ENCODE assay signal across 27 cellular contexts in the genomic region with DNA sequence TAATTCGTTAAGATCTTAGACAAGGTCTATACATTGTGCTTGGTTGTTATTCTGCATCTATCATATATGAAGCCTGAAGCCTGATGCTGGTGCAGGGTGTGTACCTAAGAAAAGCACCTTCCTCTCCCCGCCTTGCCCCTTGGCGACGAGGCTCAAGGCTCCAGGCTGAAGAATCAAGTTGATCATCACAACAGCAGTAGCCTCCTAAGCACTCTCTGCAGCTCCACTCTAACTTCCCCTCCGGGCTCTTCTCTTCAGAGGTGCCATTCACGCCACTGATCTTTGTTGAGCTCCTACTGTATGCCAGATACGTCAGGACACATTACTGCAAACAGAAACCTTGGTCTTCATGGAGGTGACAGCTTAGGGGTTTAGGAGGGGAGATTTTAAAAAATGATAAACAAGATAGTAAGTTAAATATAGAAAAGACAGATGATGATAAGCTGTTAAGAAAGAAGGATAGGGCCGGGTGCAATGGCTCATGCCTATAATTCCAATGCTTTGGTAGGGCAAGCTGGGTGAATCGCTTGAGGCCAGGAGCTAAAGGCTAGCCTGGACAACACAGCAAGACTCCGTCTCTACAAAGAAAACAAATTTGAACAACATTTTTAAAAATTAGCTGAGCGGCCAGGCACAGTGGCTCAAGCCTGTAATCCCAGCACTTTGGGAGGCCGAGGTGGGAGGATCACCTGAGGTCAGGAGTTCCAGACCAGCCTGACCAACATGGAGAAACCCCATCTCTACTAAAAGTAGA. TPM values are rescaled to one million over a fixed set of nuclear protein-coding genes. Genes with fewer than 3 reads are reported as not detected.
A peak's percentile ranks its signal among the peaks of the same experiment; 100 is the strongest.
DNase-seq lines count a peak whose midpoint lies in the region; ATAC-seq and TF ChIP-seq lines count a peak whose summit lies in the region.
"Had no signal": no experiment of that assay in that cellular context is flagged by ENCODE, and none has a peak within 500 bp of the region (broad histone marks: within the 10 kb centered on the region; RNA-seq: fewer than 3 reads in every experiment).

No MANE protein-coding gene starts in this region.

- H3K4me1 Mint-ChIP-seq in CD4-positive, alpha-beta T cell (ENCODE audit: low read depth): peaks cover 21% of the 10 kb centered on the region
- H3K4me1 Mint-ChIP-seq: H9 had no signal

- H3K27me3 Mint-ChIP-seq in CD4-positive, alpha-beta T cell: no peaks in the 10 kb centered on the region
- H3K27me3 Mint-ChIP-seq: activated naive CD8-positive, alpha-beta T cell; activated T-helper 17 cell treated with anti-CD3 and anti-CD28 coated beads, Interleukin-2, amount 50 U/mL, for 72 hours; CD4-positive, CD25-positive, alpha-beta regulatory T cell; T-cell had no signal

- H3K27ac Mint-ChIP-seq in CD4-positive, alpha-beta T cell: no peak overlapping the region
- H3K27ac Mint-ChIP-seq: activated naive CD8-positive, alpha-beta T cell; activated T-helper 17 cell treated with anti-CD3 and anti-CD28 coated beads, Interleukin-2, amount 50 U/mL, for 72 hours; CD4-positive, CD25-positive, alpha-beta regulatory T cell had no signal

- DNase-seq in activated effector memory CD4-positive, alpha-beta T cell treated with anti-CD3 and anti-CD28 coated beads, Interleukin-2, amount 50 U/mL, for 16 hours: peak; percentile 17
- no peak for DNase-seq in activated effector memory CD4-positive, alpha-beta T cell treated with Interleukin-2 at 50 U/mL for 16 hours
- DNase-seq in RWPE2 (ENCODE audit: low spot score): peak; percentile 57
- peak; percentile 1 to 12 for DNase-seq in left colon
- peak; percentile 19 for DNase-seq in stimulated activated CD8-positive, alpha-beta memory T cell treated with anti-CD3 and anti-CD28 coated beads, Interleukin-4, amount 100 ng/mL, for 48 hours
- DNase-seq in CD4-positive, alpha-beta T cell: no peak
- no peak for DNase-seq in NCI-H526 (lab: John Stamatoyannopoulos, UW)
- DNase-seq: activated CD4-positive, CD25-positive, alpha-beta regulatory T cell; aorta; CD4-positive, CD25-positive, alpha-beta regulatory T cell; effector memory CD4-positive, alpha-beta T cell; erythroblast; glutamatergic neuron; H9; left ventricle myocardium inferior; mesenchymal stem cell; NCI-H1092 treated with DMSO at 0.1 percent for 48 hours; NCI-H1694 treated with DMSO at 0.1 percent for 48 hours; RPMI8226; spleen; stomach; T-cell; thyroid gland had no signal

- no peak overlapping the region for H3K4me3 ChIP-seq in RWPE2 (ENCODE audit: severe bottlenecking)
- H3K4me3 ChIP-seq: left ventricle myocardium inferior, SJSA1, spleen, stomach, thyroid gland had no signal

- no peaks in the 10 kb centered on the region for H3K4me1 ChIP-seq in RWPE2 (ENCODE audit: insufficient read depth, poor library complexity, severe bottlenecking)
- H3K4me1 ChIP-seq: left ventricle myocardium inferior, SJSA1, stomach, thyroid gland had no signal

- no peaks in the 10 kb centered on the region for H3K27me3 ChIP-seq in RWPE2 (ENCODE audit: insufficient read depth, poor library complexity, severe bottlenecking)
- H3K27me3 ChIP-seq in CD4-positive, alpha-beta T cell (ENCODE audit: control insufficient read depth, insufficient read depth, low read length): no peaks in the 10 kb centered on the region
- H3K27me3 ChIP-seq: SJSA1, spleen, stomach, thyroid gland had no signal

- ATAC-seq in RWPE2 (ENCODE audit: low read depth) (no peak), left colon (no peak), GM18858 (IDR thresholded peaks at IDR 0.05; ENCODE audit: unreplicated experiment) (no peak)
- ATAC-seq in CD4-positive, alpha-beta T cell (ENCODE audit: poor library complexity): no peak
- ATAC-seq: activated T-helper 17 cell treated with anti-CD3 and anti-CD28 coated beads, Interleukin-2, amount 50 U/mL, for 72 hours; T-cell had no signal

- H3K9me3 Mint-ChIP-seq in CD4-positive, alpha-beta T cell: no peaks in the 10 kb centered on the region
- H3K9me3 Mint-ChIP-seq: activated T-helper 17 cell treated with anti-CD3 and anti-CD28 coated beads, Interleukin-2, amount 50 U/mL, for 72 hours; CD4-positive, CD25-positive, alpha-beta regulatory T cell; T-cell had no signal

- TF ChIP-seq CTCF in RWPE2 (IDR thresholded peaks at IDR 0.05; ENCODE audit: poor library complexity, severe bottlenecking): no peak
- no peak for TF ChIP-seq CTCF in CD4-positive, alpha-beta T cell (IDR thresholded peaks at IDR 0.05)

- CTCF ChIA-PET in CD4-positive, alpha-beta T cell (lab: Charles Lee): no interaction called here

- H3K9me3 ChIP-seq in RWPE2 (ENCODE audit: severe bottlenecking): no peaks in the 10 kb centered on the region
- no peaks in the 10 kb centered on the region for H3K9me3 ChIP-seq in CD4-positive, alpha-beta T cell (ENCODE audit: control insufficient read depth, low read length)
- H3K9me3 ChIP-seq: left ventricle myocardium inferior, SJSA1, spleen, stomach, thyroid gland had no signal

- no peak overlapping the region for H3K27ac ChIP-seq in RWPE2 (ENCODE audit: poor library complexity, severe bottlenecking)
- H3K27ac ChIP-seq in CD4-positive, alpha-beta T cell (ENCODE audit: low read depth, low read length): no peak overlapping the region
- H3K27ac ChIP-seq: left ventricle myocardium inferior, SJSA1, stomach, thyroid gland had no signal

- no peaks in the 10 kb centered on the region for H3K36me3 Mint-ChIP-seq in CD4-positive, alpha-beta T cell (ENCODE audit: low read depth)
- H3K36me3 Mint-ChIP-seq: activated naive CD8-positive, alpha-beta T cell; CD4-positive, CD25-positive, alpha-beta regulatory T cell; T-cell had no signal

- no peaks in the 10 kb centered on the region for H3K36me3 ChIP-seq in RWPE2 (ENCODE audit: low read depth)
- H3K36me3 ChIP-seq: left ventricle myocardium inferior, SJSA1, spleen, stomach, thyroid gland had no signal

- intact Hi-C loops in left colon (cut with DNase I, micrococcal nuclease): no loop called here
- intact Hi-C loops in CD4-positive, alpha-beta T cell (cut with DNase I, micrococcal nuclease): no loop called here

- POLR2A ChIA-PET in CD4-positive, alpha-beta T cell (lab: Charles Lee): interaction anchor here (1.3 kb wide), 1 partner anchor 11 kb away, joined by 5 read pairs; no protein-coding TSS in a partner anchor

- H3K4me3 Mint-ChIP-seq in CD4-positive, alpha-beta T cell: no peak overlapping the region
- H3K4me3 Mint-ChIP-seq: activated naive CD8-positive, alpha-beta T cell; activated T-helper 17 cell treated with anti-CD3 and anti-CD28 coated beads, Interleukin-2, amount 50 U/mL, for 72 hours; CD4-positive, CD25-positive, alpha-beta regulatory T cell; H9; T-cell had no signal

RNA-seq across cellular contexts. Expression of a gene that starts 38.4 kb away (rescaled TPM):
- 10 to 100 TPM; 58.2 to 70.0 TPM for total RNA-seq in left colon
- 10 to 100 TPM; 83.5 to 87.4 TPM for total RNA-seq in CD4-positive, alpha-beta T cell

Comparison
In these comparisons a context has a peak if more than half of its experiments do, and no peak if none do; other contexts are left out.
1. DNase-seq: peak in activated effector memory CD4-positive, alpha-beta T cell treated with anti-CD3 and anti-CD28 coated beads, Interleukin-2, amount 50 U/mL, for 16 hours (single experiment), RWPE2 (single experiment), left colon (2 of 2) and stimulated activated CD8-positive, alpha-beta memory T cell treated with anti-CD3 and anti-CD28 coated beads, Interleukin-4, amount 100 ng/mL, for 48 hours (single experiment); none in activated effector memory CD4-positive, alpha-beta T cell treated with Interleukin-2 at 50 U/mL for 16 hours (single experiment), CD4-positive, alpha-beta T cell (0 of 10) and NCI-H526 (0 of 2).